24 cellular contexts compared by ENCODE assay signal in genomic region chr2:192265751-192266150, GRCh38.
"Had no signal": no experiment of that assay in that cellular context is flagged by ENCODE, and none has a peak within 500 bp of the region (broad histone marks: within the 10 kb centered on the region; RNA-seq: fewer than 3 reads in every experiment).

No MANE protein-coding gene starts in this region.

- H3K4me1 ChIP-seq: body of pancreas, lower lobe of right lung, spleen, upper lobe of left lung had no signal

- H3K27me3 ChIP-seq: body of pancreas, sigmoid colon, spleen, upper lobe of left lung had no signal

- H3K36me3 Mint-ChIP-seq: activated CD4-positive, alpha-beta memory T cell treated with anti-CD3 and anti-CD28 coated beads for 36 hours; activated naive CD4-positive, alpha-beta T cell treated with anti-CD3 and anti-CD28 coated beads, Interleukin-2, amount 50 U/mL, for 72 hours; stimulated activated naive B cell treated with anti-CD40 and anti-IgM and Interleukin-4, amounts not matched to agents 10 μg/mL and 1 μg/mL and 100 μg/mL, for 72 hours had no signal

- ATAC-seq: activated CD4-positive, alpha-beta T cell treated with anti-CD3 and anti-CD28 coated beads for 36 hours; activated naive CD4-positive, alpha-beta T cell treated with anti-CD3 and anti-CD28 coated beads, Interleukin-2, amount 50 U/mL, for 72 hours; body of pancreas; lower lobe of right lung; stimulated activated naive B cell treated with anti-CD40 and anti-IgM and Interleukin-4, amounts not matched to agents 10 μg/mL and 1 μg/mL and 100 μg/mL, for 72 hours had no signal

- H3K27me3 Mint-ChIP-seq: activated CD4-positive, alpha-beta memory T cell treated with anti-CD3 and anti-CD28 coated beads for 36 hours; activated CD4-positive, alpha-beta T cell treated with anti-CD3 and anti-CD28 coated beads for 36 hours; stimulated activated naive B cell treated with anti-CD40 and anti-IgM and Interleukin-4, amounts not matched to agents 10 μg/mL and 1 μg/mL and 100 μg/mL, for 72 hours had no signal

- H3K4me3 Mint-ChIP-seq: activated CD4-positive, alpha-beta memory T cell treated with anti-CD3 and anti-CD28 coated beads for 36 hours; activated CD4-positive, alpha-beta T cell treated with anti-CD3 and anti-CD28 coated beads for 36 hours; activated T-helper 1 cell treated with anti-CD3 and anti-CD28 coated beads, Interleukin-12 subunit alpha, Interleukin-12 subunit beta, Interleukin-2, Interleukin-4 antibody, amounts not matched to agents 30 ng/mL and 10 ng/mL and 1 ng/mL, durations not matched to agents 14 hours and 24 hours and 36 hours; nephron; stimulated activated naive B cell treated with anti-CD40 and anti-IgM and Interleukin-4, amounts not matched to agents 10 μg/mL and 1 μg/mL and 100 μg/mL, for 72 hours; T-helper 1 cell treated with Interleukin-12 subunit alpha and Interleukin-12 subunit beta and Interleukin-4 antibody, amounts not matched to agents 30 μg/mL and 1 μg/mL, for 36 hours had no signal

- H3K4me3 ChIP-seq: body of pancreas, coronary artery, lower lobe of right lung, sigmoid colon, spleen, thoracic aorta, upper lobe of left lung had no signal

- DNase-seq: activated CD4-positive, alpha-beta memory T cell treated with anti-CD3 and anti-CD28 coated beads for 36 hours; activated CD4-positive, alpha-beta T cell treated with anti-CD3 and anti-CD28 coated beads for 36 hours; activated gamma-delta T cell treated with Interleukin-2 at 50 U/mL for 16 hours; activated T-cell treated with anti-CD3 and anti-CD28 coated beads for 4 hours; amniotic stem cell; body of pancreas; central memory CD4-positive, alpha-beta T cell; erythroblast; foreskin melanocyte; glutamatergic neuron; hippocampal formation; lower lobe of right lung; midbrain; sigmoid colon; spleen; stimulated activated naive B cell treated with anti-CD40 and anti-IgM and Interleukin-4, amounts not matched to agents 10 μg/mL and 1 μg/mL and 100 μg/mL, for 72 hours; upper lobe of left lung; WERI-Rb-1 had no signal

- H3K27ac Mint-ChIP-seq: activated CD4-positive, alpha-beta memory T cell treated with anti-CD3 and anti-CD28 coated beads for 36 hours; activated CD4-positive, alpha-beta T cell treated with anti-CD3 and anti-CD28 coated beads for 36 hours; activated naive CD4-positive, alpha-beta T cell treated with anti-CD3 and anti-CD28 coated beads, Interleukin-2, amount 50 U/mL, for 72 hours; activated T-helper 1 cell treated with anti-CD3 and anti-CD28 coated beads, Interleukin-12 subunit alpha, Interleukin-12 subunit beta, Interleukin-2, Interleukin-4 antibody, amounts not matched to agents 30 ng/mL and 10 ng/mL and 1 ng/mL, durations not matched to agents 14 hours and 24 hours and 36 hours; nephron; stimulated activated naive B cell treated with anti-CD40 and anti-IgM and Interleukin-4, amounts not matched to agents 10 μg/mL and 1 μg/mL and 100 μg/mL, for 72 hours; T-helper 1 cell treated with Interleukin-12 subunit alpha and Interleukin-12 subunit beta and Interleukin-4 antibody, amounts not matched to agents 30 μg/mL and 1 μg/mL, for 36 hours had no signal

- H3K9me3 Mint-ChIP-seq: activated CD4-positive, alpha-beta memory T cell treated with anti-CD3 and anti-CD28 coated beads for 36 hours; activated naive CD4-positive, alpha-beta T cell treated with anti-CD3 and anti-CD28 coated beads, Interleukin-2, amount 50 U/mL, for 72 hours; activated T-helper 1 cell treated with anti-CD3 and anti-CD28 coated beads, Interleukin-12 subunit alpha, Interleukin-12 subunit beta, Interleukin-2, Interleukin-4 antibody, amounts not matched to agents 30 ng/mL and 10 ng/mL and 1 ng/mL, durations not matched to agents 14 hours and 24 hours and 36 hours; stimulated activated naive B cell treated with anti-CD40 and anti-IgM and Interleukin-4, amounts not matched to agents 10 μg/mL and 1 μg/mL and 100 μg/mL, for 72 hours; T-helper 1 cell treated with Interleukin-12 subunit alpha and Interleukin-12 subunit beta and Interleukin-4 antibody, amounts not matched to agents 30 μg/mL and 1 μg/mL, for 36 hours had no signal

- H3K9me3 ChIP-seq: body of pancreas, lower lobe of right lung, sigmoid colon, spleen, thoracic aorta, upper lobe of left lung had no signal

- H3K36me3 ChIP-seq: lower lobe of right lung, sigmoid colon, spleen, thoracic aorta, upper lobe of left lung, WERI-Rb-1 had no signal

- H3K27ac ChIP-seq: body of pancreas, coronary artery, lower lobe of right lung, sigmoid colon, spleen, thoracic aorta, upper lobe of left lung, WERI-Rb-1 had no signal

- H3K4me1 Mint-ChIP-seq: activated CD4-positive, alpha-beta T cell treated with anti-CD3 and anti-CD28 coated beads for 36 hours; nephron; stimulated activated naive B cell treated with anti-CD40 and anti-IgM and Interleukin-4, amounts not matched to agents 10 μg/mL and 1 μg/mL and 100 μg/mL, for 72 hours had no signal
